10 cellular contexts compared by ENCODE assay signal in genomic region chr10:69232252-69232651, GRCh38. TPM values are rescaled to one million over a fixed set of nuclear protein-coding genes. Genes with fewer than 3 reads are reported as not detected.
DNase-seq lines count a peak whose midpoint lies in the region; ATAC-seq and TF ChIP-seq lines count a peak whose summit lies in the region.
"Had no signal": no experiment of that assay in that cellular context is flagged by ENCODE, and none has a peak within 500 bp of the region (broad histone marks: within the 10 kb centered on the region; RNA-seq: fewer than 3 reads in every experiment).

No MANE protein-coding gene starts in this region.

- H3K36me3 ChIP-seq in PC-3 (ENCODE audit: low read depth, low read length): no peaks in the 10 kb centered on the region
- H3K36me3 ChIP-seq: ovary had no signal

- POLR2A ChIA-PET in PC-3 (lab: Charles Lee; ENCODE audit: unreplicated experiment): no interaction called here

- H3F3A ChIP-seq in PC-3 (ENCODE audit: low read length, unreplicated experiment): no peaks in the 10 kb centered on the region

- peaks cover 20% of the 10 kb centered on the region for H3K4me1 ChIP-seq in PC-3 (ENCODE audit: insufficient read depth, low read length)

- BruUV-seq in PC-3 (replicated peaks; lab: Mats Ljungman, UMichigan): no TSS peak

- CTCF ChIA-PET in PC-3 (lab: Charles Lee): interaction anchor here (0.5 to 1.6 kb wide), 5 partner anchors 15 to 218 kb away, joined by 3 to 5 read pairs (median 4); no protein-coding TSS in a partner anchor

- H3K9me2 ChIP-seq in PC-3 (replicated peaks; ENCODE audit: low read length): no peaks in the 10 kb centered on the region

- H3K9ac ChIP-seq in PC-3 (ENCODE audit: low read length): no peak overlapping the region

- H3K79me2 ChIP-seq in PC-3 (ENCODE audit: low read length): no peaks in the 10 kb centered on the region

- DNase-seq in ELR (ENCODE audit: low read depth): peak; percentile 95
- peak; percentile 98 for DNase-seq in PC-3
- DNase-seq in epithelial cell of esophagus (ENCODE audit: low read depth): peak; percentile 91
- peak; percentile 59 for DNase-seq in renal cortical epithelial cell (ENCODE audit: low read depth)
- DNase-seq in activated T-cell treated with anti-CD3 and anti-CD28 coated beads, Interleukin-2, amount 50 U/mL, for 1 hour: no peak
- no peak for DNase-seq in coronary artery (ENCODE audit: low spot score)
- DNase-seq: head of caudate nucleus, NCI-H2029 treated with DMSO at 0.1 percent for 48 hours, ovary had no signal

- no peaks in the 10 kb centered on the region for H4K20me1 ChIP-seq in PC-3 (ENCODE audit: low read length)

- peak overlapping the region; percentile 21 for H3K4me2 ChIP-seq in PC-3 (ENCODE audit: low read length)

- H3K27ac ChIP-seq in PC-3 (ENCODE audit: low read length) (0 out of 2 replicates have a peak overlapping the region, but pooled peaks have one; percentile 1), coronary artery (no peak overlapping the region)
- H3K27ac ChIP-seq: ovary had no signal

- H3K4me3 ChIP-seq in PC-3 (ENCODE audit: low read length) (no peak overlapping the region), epithelial cell of esophagus (ENCODE audit: low read length) (no peak overlapping the region), coronary artery (no peak overlapping the region)
- H3K4me3 ChIP-seq: ovary had no signal

- ATAC-seq in PC-3 (peak; percentile 100), HG03442 (IDR thresholded peaks at IDR 0.05; ENCODE audit: unreplicated experiment) (no peak)

- H3K9me3 ChIP-seq in PC-3 (ENCODE audit: low read length): no peaks in the 10 kb centered on the region
- H3K9me3 ChIP-seq: ovary had no signal

- intact Hi-C loops in PC-3 (cut with micrococcal nuclease): no loop called here

- peak overlapping the region; percentile 44 for H2AFZ ChIP-seq in PC-3 (ENCODE audit: low read length)

- no peaks in the 10 kb centered on the region for H3K27me3 ChIP-seq in PC-3 (ENCODE audit: low read length)
- H3K27me3 ChIP-seq: ovary had no signal

- TF ChIP-seq CTCF in PC-3 (conservative IDR thresholded peaks at IDR 0.05; ENCODE audit: low read depth, low read length) (no peak), epithelial cell of esophagus (IDR thresholded peaks at IDR 0.05; ENCODE audit: insufficient read depth, low read depth, low read length, missing control alignments) (peak; percentile 20), coronary artery (IDR thresholded peaks at IDR 0.05) (no peak)

RNA-seq across cellular contexts. Expression of gene HKDC1, which starts 12.1 kb away (rescaled TPM):
- total RNA-seq in PC-3 (2014; rRNA removed) (0.44 and 1.2 TPM in 2 replicates), renal cortical epithelial cell (51.7 and 117 TPM in 2 replicates)

RNA-seq across cellular contexts. Expression of gene HK1, which starts 46.0 kb away (rescaled TPM):
- total RNA-seq in PC-3 (2014; rRNA removed) (189 and 208 TPM in 2 replicates), renal cortical epithelial cell (69.6 and 131 TPM in 2 replicates)

RNA-seq across cellular contexts. Expression of gene SUPV3L1, which starts 52.2 kb away (rescaled TPM):
- 86.2 and 117 TPM in 2 replicates for total RNA-seq in PC-3 (2014; rRNA removed)
- total RNA-seq in renal cortical epithelial cell: 31.6 and 31.9 TPM in 2 replicates

Comparison
In these comparisons a context has a peak if more than half of its experiments do, and no peak if none do; other contexts are left out.
1. DNase-seq: peak in ELR (single experiment), PC-3 (single experiment), epithelial cell of esophagus (single experiment) and renal cortical epithelial cell (single experiment); none in activated T-cell treated with anti-CD3 and anti-CD28 coated beads, Interleukin-2, amount 50 U/mL, for 1 hour (single experiment) and coronary artery (single experiment).
2. RNA of gene HKDC1, which starts 12.1 kb away (total RNA-seq): 51.7 to 117 TPM in renal cortical epithelial cell; 0.44 to 1.2 TPM in PC-3; every median in the first group is over 10 times any median in the second.